24 cellular contexts compared by ENCODE assay signal in the genomic region with DNA sequence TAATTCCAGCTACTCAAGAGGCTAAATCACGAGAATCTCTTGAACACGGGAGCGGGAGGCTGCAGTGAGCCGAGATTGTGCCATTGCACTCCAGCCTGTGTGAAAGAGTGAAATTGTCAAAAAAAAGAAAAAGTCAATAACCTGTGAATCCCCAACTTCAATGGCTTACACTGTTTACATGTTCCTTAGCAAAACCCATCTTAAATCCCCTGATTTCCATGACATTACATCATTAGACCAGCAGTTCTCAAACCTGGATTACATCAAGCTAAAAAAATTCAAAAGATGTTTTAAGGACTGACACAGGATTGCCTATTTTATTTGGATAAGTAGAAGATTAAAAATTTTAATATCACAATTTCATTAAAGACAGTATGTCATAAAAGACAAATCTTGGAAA. TPM values are rescaled to one million over a fixed set of nuclear protein-coding genes. Genes with fewer than 3 reads are reported as not detected.
A peak's percentile ranks its signal among the peaks of the same experiment; 100 is the strongest.
DNase-seq lines count a peak whose midpoint lies in the region; ATAC-seq, FAIRE-seq and TF ChIP-seq lines count a peak whose summit lies in the region.
"Had no signal": no experiment of that assay in that cellular context is flagged by ENCODE, and none has a peak within 500 bp of the region (broad histone marks: within the 10 kb centered on the region; RNA-seq: fewer than 3 reads in every experiment).

No MANE protein-coding gene starts in this region.

- peaks cover 95% of the 10 kb centered on the region for H3K79me2 ChIP-seq in HepG2 (ENCODE audit: insufficient read depth, low read length)

- intact Hi-C loops in HepG2 (cut with micrococcal nuclease; ENCODE audit: unreplicated experiment) (no loop called here), ascending aorta (cut with DNase I) (no loop called here)

- ATAC-seq in HepG2: no peak
- no peak for ATAC-seq in stimulated activated effector memory CD8-positive, alpha-beta T cell treated with anti-CD3 and anti-CD28 coated beads, Interleukin-12 subunit alpha, Interleukin-12 subunit beta, amount 100 ng/mL, for 72 hours
- ATAC-seq: activated CD8-positive, alpha-beta memory T cell treated with anti-CD3 and anti-CD28 coated beads, Interleukin-2, amount 10 ng/mL, durations not matched to agents 7 days and 5 days; activated T-cell treated with anti-CD3 and anti-CD28 coated beads, Interleukin-2, amount 50 U/mL, for 4 hours had no signal

- FAIRE-seq in HepG2 (lab: Jason Lieb, UNC): no peak
- FAIRE-seq: keratinocyte had no signal

- POLR2A ChIA-PET in HEK293 (lab: Yijun Ruan, JAX): interaction anchor here (1.1 to 2.1 kb wide), 2 partner anchors 12 to 13 kb away, joined by 3 to 7 read pairs; partner anchors contain the start of gene GPBP1L1
- POLR2A ChIA-PET in HepG2 (lab: Yijun Ruan, JAX): interaction anchor here (0.9 to 1.1 kb wide), 2 partner anchors 13 to 17 kb away, joined by 4 to 8 read pairs; partner anchors contain the start of gene GPBP1L1

- peaks cover 8% of the 10 kb centered on the region; the same call in 1 of the 2 replicates for H3K4me1 ChIP-seq in HEK293 (ENCODE audit: control insufficient read depth, insufficient read depth, low read length)
- peaks cover 62% of the 10 kb centered on the region for H3K4me1 ChIP-seq in HepG2 (ENCODE audit: insufficient read depth, low read length)
- H3K4me1 ChIP-seq in ascending aorta: peaks cover 11 to 33% of the 10 kb centered on the region in 2 donors

- H3K27me3 ChIP-seq in HepG2 (ENCODE audit: control insufficient read depth in 1 of 2, insufficient read depth in 2 of 2, low read length in 2 of 2): no peaks in the 10 kb centered on the region
- no peaks in the 10 kb centered on the region for H3K27me3 ChIP-seq in ascending aorta
- H3K27me3 ChIP-seq: sigmoid colon, tibial nerve had no signal

- H3K9ac ChIP-seq in HepG2 (ENCODE audit: insufficient read depth, low read depth, low read length): no peak overlapping the region

- TF ChIP-seq POLR2A in HepG2 (IDR thresholded peaks at IDR 0.05; ENCODE audit: insufficient read depth in 1 of 2, low read depth in 2 of 2, low read length in 2 of 2): no peak

- BruUV-seq in HepG2 (replicated peaks; lab: Mats Ljungman, UMichigan): no TSS peak

- peak overlapping the region; percentile 11 for H3K27ac Mint-ChIP-seq in stimulated activated effector memory CD8-positive, alpha-beta T cell treated with anti-CD3 and anti-CD28 coated beads, Interleukin-12 subunit alpha, Interleukin-12 subunit beta, amount 100 ng/mL, for 72 hours
- H3K27ac Mint-ChIP-seq: activated CD8-positive, alpha-beta memory T cell treated with anti-CD3 and anti-CD28 coated beads, Interleukin-2, amount 10 ng/mL, durations not matched to agents 7 days and 5 days had no signal

- no peaks in the 10 kb centered on the region for H3K9me3 ChIP-seq in HEK293 (ENCODE audit: control insufficient read depth, insufficient read depth, low read depth, low read length)
- no peaks in the 10 kb centered on the region for H3K9me3 ChIP-seq in HepG2 (ENCODE audit: low read length)
- no peaks in the 10 kb centered on the region for H3K9me3 ChIP-seq in ascending aorta
- H3K9me3 ChIP-seq: sigmoid colon, tibial nerve had no signal

- H2AFZ ChIP-seq in HepG2 (ENCODE audit: low read length): no peak overlapping the region

- no peaks in the 10 kb centered on the region for H3K9me3 Mint-ChIP-seq in stimulated activated effector memory CD8-positive, alpha-beta T cell treated with anti-CD3 and anti-CD28 coated beads, Interleukin-12 subunit alpha, Interleukin-12 subunit beta, amount 100 ng/mL, for 72 hours
- H3K9me3 Mint-ChIP-seq: activated T-cell treated with anti-CD3 and anti-CD28 coated beads, Interleukin-2, amount 50 U/mL, for 4 hours had no signal

- CTCF ChIA-PET in HEK293 (lab: Yijun Ruan, JAX) (interaction anchor here (0.7 kb wide), 1 partner anchor 927 kb away, joined by 4 read pairs; no protein-coding TSS in a partner anchor), HepG2 (lab: Yijun Ruan, JAX; ENCODE audit: low intra/inter-chr PET ratio, low total read pairs) (no interaction called here)

- in situ Hi-C loops in astrocyte of the spinal cord (cut with HindIII; ENCODE audit: low sequenced_read_pairs) (no loop called here), HepG2 (cut with HindIII; ENCODE audit: extremely low pct_ligation_motif_present, low pct_unique_long_range_greater_than_20kb) (no loop called here)

- H3K4me3 ChIP-seq in HEK293 (ENCODE audit: low read depth, low read length) (no peak overlapping the region), astrocyte of the spinal cord (ENCODE audit: low read depth, low read length) (no peak overlapping the region), HepG2 (replicated peaks in 1 of 3; ENCODE audit: insufficient read depth in 1 of 3, low read depth in 2 of 3, low read length in 3 of 3) (no peak overlapping the region), ascending aorta (no peak overlapping the region)
- H3K4me3 ChIP-seq: sigmoid colon, tibial nerve had no signal

- no peak for TF ChIP-seq RAD21 in HepG2 (CRISPR knock-in tag; IDR thresholded peaks at IDR 0.05)

- DNase-seq in astrocyte of the spinal cord (ENCODE audit: low read depth, low spot score): peak; percentile 20
- DNase-seq in HepG2 (ENCODE audit: low spot score): no peak
- no peak for DNase-seq in stimulated activated effector memory CD8-positive, alpha-beta T cell treated with anti-CD3 and anti-CD28 coated beads, Interleukin-12 subunit alpha, Interleukin-12 subunit beta, amount 100 ng/mL, for 72 hours (ENCODE audit: low spot score in 2 of 2)
- no peak for DNase-seq in ascending aorta (ENCODE audit: low spot score in 2 of 2)
- no peak for DNase-seq in germinal center (ENCODE audit: low spot score)
- no peak for DNase-seq in medulla oblongata (ENCODE audit: extremely low spot score)
- DNase-seq: activated CD4-positive, alpha-beta T cell treated with anti-CD3 and anti-CD28 coated beads, Interleukin-2, amount 50 U/mL, for 4 hours; activated CD4-positive, CD25-positive, alpha-beta regulatory T cell; activated CD8-positive, alpha-beta memory T cell treated with anti-CD3 and anti-CD28 coated beads, Interleukin-2, amount 10 ng/mL, durations not matched to agents 7 days and 5 days; activated gamma-delta T cell; activated T-cell treated with anti-CD3 and anti-CD28 coated beads, Interleukin-2, amount 50 U/mL, for 4 hours; central memory CD4-positive, alpha-beta T cell; COR-L47; DMS79; GF-D8; NCI-H1694; posterior cingulate gyrus; sigmoid colon; stimulated activated CD4-positive, alpha-beta T cell treated with anti-CD3 and anti-CD28 coated beads, Interleukin-4, amount 100 ng/mL, for 24 hours; T-helper 1 cell had no signal

- TF ChIP-seq EP300 in HepG2 (IDR thresholded peaks at IDR 0.05; ENCODE audit: low read depth in 2 of 2, low read length in 2 of 2) (no peak), HepG2 (CRISPR knock-in tag; IDR thresholded peaks at IDR 0.05; ENCODE audit: borderline replicate concordance) (no peak)

- no peak overlapping the region for H3K4me3 Mint-ChIP-seq in stimulated activated effector memory CD8-positive, alpha-beta T cell treated with anti-CD3 and anti-CD28 coated beads, Interleukin-12 subunit alpha, Interleukin-12 subunit beta, amount 100 ng/mL, for 72 hours
- H3K4me3 Mint-ChIP-seq: activated CD8-positive, alpha-beta memory T cell treated with anti-CD3 and anti-CD28 coated beads, Interleukin-2, amount 10 ng/mL, durations not matched to agents 7 days and 5 days; activated T-cell treated with anti-CD3 and anti-CD28 coated beads, Interleukin-2, amount 50 U/mL, for 4 hours had no signal

- WGBS in HepG2 (ENCODE audit: low lambda C conversion rate): 96% methylated on average over 4 of the region's 4 CpGs

- H3K36me3 Mint-ChIP-seq in stimulated activated effector memory CD8-positive, alpha-beta T cell treated with anti-CD3 and anti-CD28 coated beads, Interleukin-12 subunit alpha, Interleukin-12 subunit beta, amount 100 ng/mL, for 72 hours: peaks cover 21% of the 10 kb centered on the region

- H3K4me1 Mint-ChIP-seq in stimulated activated effector memory CD8-positive, alpha-beta T cell treated with anti-CD3 and anti-CD28 coated beads, Interleukin-12 subunit alpha, Interleukin-12 subunit beta, amount 100 ng/mL, for 72 hours: peaks cover 60% of the 10 kb centered on the region

- peaks cover 91% of the 10 kb centered on the region for H4K20me1 ChIP-seq in HepG2 (ENCODE audit: insufficient read depth, low read length)

- H3K36me3 ChIP-seq in HEK293 (ENCODE audit: control insufficient read depth in 2 of 2, insufficient read depth in 1 of 2, low read length in 2 of 2) (peaks cover 0 to 5% of the 10 kb centered on the region in 2 experiments; a peak in 2 of 3 replicates), HepG2 (replicated peaks in 1 of 2; ENCODE audit: control insufficient read depth in 1 of 2, insufficient read depth in 2 of 2, low read length in 2 of 2) (peaks cover 0 to 10% of the 10 kb centered on the region in 2 experiments; a peak in 1 of 5 replicates), ascending aorta (no peaks in the 10 kb centered on the region)
- H3K36me3 ChIP-seq: sigmoid colon, tibial nerve had no signal

- TF ChIP-seq CTCF in HEK293 (tag by site-specific recombination; IDR thresholded peaks at IDR 0.05) (no peak), astrocyte of the spinal cord (IDR thresholded peaks at IDR 0.05; ENCODE audit: low read depth, low read length) (no peak), HepG2 (CRISPR knock-in tag; IDR thresholded peaks at IDR 0.05) (no peak), ascending aorta (IDR thresholded peaks at IDR 0.05) (no peak)

- H3K27ac ChIP-seq in HEK293 (ENCODE audit: extremely low read depth, low read depth, low read length) (no peak overlapping the region), HepG2 (ENCODE audit: extremely low read length, insufficient read depth, low read length) (no peak overlapping the region), ascending aorta (no peak overlapping the region)
- H3K27ac ChIP-seq: C4-2B, sigmoid colon, tibial nerve had no signal

- H3K4me2 ChIP-seq in HepG2 (ENCODE audit: low read depth, low read length): no peak overlapping the region

RNA-seq across cellular contexts. Expression of gene GPBP1L1, which starts 12.4 kb away (rescaled TPM):
- total RNA-seq in HepG2 (2016; rRNA removed; fragmentation: Illumina TruSeq; extraction: Trizol): 86.1 and 102 TPM in 2 replicates
- 25.6 and 26.4 TPM in 2 replicates for total RNA-seq in HepG2 (2016; cell fraction: cytosol; rRNA removed; fragmentation: Illumina TruSeq; extraction: Trizol; ENCODE audit: low read depth)
- total RNA-seq in HepG2 (2016; cell fraction: insoluble cytoplasmic fraction; rRNA removed; fragmentation: Illumina TruSeq; extraction: Trizol): 92.3 and 92.5 TPM in 2 replicates
- total RNA-seq in HepG2 (2016; cell fraction: membrane; rRNA removed; fragmentation: Illumina TruSeq; extraction: Trizol): 57.5 TPM in 2 replicates
- 88.6 and 95.6 TPM in 2 replicates for total RNA-seq in HepG2 (2016; cell fraction: nucleus; rRNA removed; fragmentation: Illumina TruSeq; extraction: Trizol)
- polyA plus RNA-seq in HepG2 (2011; rRNA removed): 45.9 and 46.4 TPM in 2 replicates
- 31.6 and 50.0 TPM in 2 replicates for polyA plus RNA-seq in HepG2 (2011; cell fraction: cytosol; rRNA removed)
- 47.9 and 59.6 TPM in 2 replicates for polyA plus RNA-seq in HepG2 (2011; cell fraction: nucleus; rRNA removed)
- polyA plus RNA-seq in HepG2 (2012): 66.6 and 70.2 TPM in 2 replicates
- polyA plus RNA-seq in HepG2 (2016; cell fraction: cytosol; fragmentation: Illumina TruSeq; extraction: Trizol; ENCODE audit: low read depth): 4.1 and 5.8 TPM in 2 replicates
- 64.8 and 77.7 TPM in 2 replicates for polyA plus RNA-seq in HepG2 (2016; cell fraction: insoluble cytoplasmic fraction; fragmentation: Illumina TruSeq; extraction: Trizol; ENCODE audit: low read depth)
- polyA plus RNA-seq in HepG2 (2016; cell fraction: membrane; fragmentation: Illumina TruSeq; extraction: Trizol; ENCODE audit: low read depth): 19.7 and 22.4 TPM in 2 replicates
- 101 and 103 TPM in 2 replicates for polyA plus RNA-seq in HepG2 (2016; cell fraction: nucleus; fragmentation: Illumina TruSeq; extraction: Trizol; ENCODE audit: insufficient read depth, low read depth)
- polyA minus RNA-seq in HepG2 (2011; rRNA and poly(A)+ RNA removed; ENCODE audit: low replicate concordance): 88.8 and 106 TPM in 2 replicates
- 54.0 and 54.9 TPM in 2 replicates for polyA minus RNA-seq in HepG2 (2011; cell fraction: cytosol; rRNA and poly(A)+ RNA removed)
- 163 and 195 TPM in 2 replicates for polyA minus RNA-seq in HepG2 (2011; cell fraction: nucleus; rRNA and poly(A)+ RNA removed)
- total RNA-seq in ascending aorta: 161 TPM

RNA-seq across cellular contexts. Expression of gene TMEM69, which starts 14.0 kb away (rescaled TPM):
- 21.9 and 25.4 TPM in 2 replicates for total RNA-seq in HepG2 (2016; rRNA removed; fragmentation: Illumina TruSeq; extraction: Trizol)
- 11.4 TPM in 2 replicates for total RNA-seq in HepG2 (2016; cell fraction: cytosol; rRNA removed; fragmentation: Illumina TruSeq; extraction: Trizol; ENCODE audit: low read depth)
- 22.3 and 23.4 TPM in 2 replicates for total RNA-seq in HepG2 (2016; cell fraction: insoluble cytoplasmic fraction; rRNA removed; fragmentation: Illumina TruSeq; extraction: Trizol)
- total RNA-seq in HepG2 (2016; cell fraction: membrane; rRNA removed; fragmentation: Illumina TruSeq; extraction: Trizol): 25.3 and 27.2 TPM in 2 replicates
- 15.9 TPM in 2 replicates for total RNA-seq in HepG2 (2016; cell fraction: nucleus; rRNA removed; fragmentation: Illumina TruSeq; extraction: Trizol)
- 112 and 135 TPM in 2 replicates for polyA plus RNA-seq in HepG2 (2011; rRNA removed)
- polyA plus RNA-seq in HepG2 (2011; cell fraction: cytosol; rRNA removed): 79.4 and 112 TPM in 2 replicates
- polyA plus RNA-seq in HepG2 (2011; cell fraction: nucleus; rRNA removed): 24.0 and 32.3 TPM in 2 replicates
- polyA plus RNA-seq in HepG2 (2012): 42.1 and 42.2 TPM in 2 replicates
- polyA plus RNA-seq in HepG2 (2016; cell fraction: cytosol; fragmentation: Illumina TruSeq; extraction: Trizol; ENCODE audit: low read depth): 14.7 and 16.7 TPM in 2 replicates
- polyA plus RNA-seq in HepG2 (2016; cell fraction: insoluble cytoplasmic fraction; fragmentation: Illumina TruSeq; extraction: Trizol; ENCODE audit: low read depth): 38.2 and 42.6 TPM in 2 replicates
- 28.0 and 33.0 TPM in 2 replicates for polyA plus RNA-seq in HepG2 (2016; cell fraction: membrane; fragmentation: Illumina TruSeq; extraction: Trizol; ENCODE audit: low read depth)
- 36.0 and 42.8 TPM in 2 replicates for polyA plus RNA-seq in HepG2 (2016; cell fraction: nucleus; fragmentation: Illumina TruSeq; extraction: Trizol; ENCODE audit: insufficient read depth, low read depth)
- 78.0 and 80.4 TPM in 2 replicates for polyA minus RNA-seq in HepG2 (2011; rRNA and poly(A)+ RNA removed; ENCODE audit: low replicate concordance)
- polyA minus RNA-seq in HepG2 (2011; cell fraction: cytosol; rRNA and poly(A)+ RNA removed): 35.4 and 38.1 TPM in 2 replicates
- polyA minus RNA-seq in HepG2 (2011; cell fraction: nucleus; rRNA and poly(A)+ RNA removed): 26.5 and 35.8 TPM in 2 replicates
- 8.3 TPM for total RNA-seq in ascending aorta

RNA-seq across cellular contexts. Expression of gene CCDC17, which starts 50.1 kb away (rescaled TPM):
- total RNA-seq in HepG2 (2016; rRNA removed; fragmentation: Illumina TruSeq; extraction: Trizol) (0.24 and 1.5 TPM in 2 replicates), ascending aorta (not detected)
- total RNA-seq in HepG2 (2016; cell fraction: cytosol; rRNA removed; fragmentation: Illumina TruSeq; extraction: Trizol; ENCODE audit: low read depth): 0.26 and 0.30 TPM in 2 replicates
- 0.18 and 1.4 TPM in 2 replicates for total RNA-seq in HepG2 (2016; cell fraction: insoluble cytoplasmic fraction; rRNA removed; fragmentation: Illumina TruSeq; extraction: Trizol)
- total RNA-seq in HepG2 (2016; cell fraction: membrane; rRNA removed; fragmentation: Illumina TruSeq; extraction: Trizol): 0.37 and 0.41 TPM in 2 replicates
- total RNA-seq in HepG2 (2016; cell fraction: nucleus; rRNA removed; fragmentation: Illumina TruSeq; extraction: Trizol): 1.7 and 2.5 TPM in 2 replicates
- 3.2 and 3.3 TPM in 2 replicates for polyA plus RNA-seq in HepG2 (2011; rRNA removed)
- 0.64 and 0.82 TPM in 2 replicates for polyA plus RNA-seq in HepG2 (2011; cell fraction: cytosol; rRNA removed)
- 23.6 and 26.7 TPM in 2 replicates for polyA plus RNA-seq in HepG2 (2011; cell fraction: nucleus; rRNA removed)
- 2.9 and 3.4 TPM in 2 replicates for polyA plus RNA-seq in HepG2 (2012)
- polyA plus RNA-seq in HepG2 (2016; cell fraction: cytosol; fragmentation: Illumina TruSeq; extraction: Trizol; ENCODE audit: low read depth): 0.18 and 0.35 TPM in 2 replicates
- polyA plus RNA-seq in HepG2 (2016; cell fraction: insoluble cytoplasmic fraction; fragmentation: Illumina TruSeq; extraction: Trizol; ENCODE audit: low read depth): 0.20 TPM in 1 of 2 replicates, not detected in the other
- polyA plus RNA-seq in HepG2 (2016; cell fraction: membrane; fragmentation: Illumina TruSeq; extraction: Trizol; ENCODE audit: low read depth): 0.13 and 0.33 TPM in 2 replicates
- 4.6 and 5.9 TPM in 2 replicates for polyA plus RNA-seq in HepG2 (2016; cell fraction: nucleus; fragmentation: Illumina TruSeq; extraction: Trizol; ENCODE audit: insufficient read depth, low read depth)
- 4.0 and 9.6 TPM in 2 replicates for polyA minus RNA-seq in HepG2 (2011; rRNA and poly(A)+ RNA removed; ENCODE audit: low replicate concordance)
- 0.62 TPM in 1 of 2 replicates, not detected in the other for polyA minus RNA-seq in HepG2 (2011; cell fraction: cytosol; rRNA and poly(A)+ RNA removed)
- 10.6 and 12.4 TPM in 2 replicates for polyA minus RNA-seq in HepG2 (2011; cell fraction: nucleus; rRNA and poly(A)+ RNA removed)

Comparison
In these comparisons a context has a peak if more than half of its experiments do, and no peak if none do; other contexts are left out.
1. Of the 63 proteins assayed by ChIP-seq in both HepG2 and HEK293: peak only in HepG2: none; only in HEK293: ATF2 and MZF1; in both: none; in neither: 61.